ENCODE assay signal across 9 cellular contexts in the genomic region with DNA sequence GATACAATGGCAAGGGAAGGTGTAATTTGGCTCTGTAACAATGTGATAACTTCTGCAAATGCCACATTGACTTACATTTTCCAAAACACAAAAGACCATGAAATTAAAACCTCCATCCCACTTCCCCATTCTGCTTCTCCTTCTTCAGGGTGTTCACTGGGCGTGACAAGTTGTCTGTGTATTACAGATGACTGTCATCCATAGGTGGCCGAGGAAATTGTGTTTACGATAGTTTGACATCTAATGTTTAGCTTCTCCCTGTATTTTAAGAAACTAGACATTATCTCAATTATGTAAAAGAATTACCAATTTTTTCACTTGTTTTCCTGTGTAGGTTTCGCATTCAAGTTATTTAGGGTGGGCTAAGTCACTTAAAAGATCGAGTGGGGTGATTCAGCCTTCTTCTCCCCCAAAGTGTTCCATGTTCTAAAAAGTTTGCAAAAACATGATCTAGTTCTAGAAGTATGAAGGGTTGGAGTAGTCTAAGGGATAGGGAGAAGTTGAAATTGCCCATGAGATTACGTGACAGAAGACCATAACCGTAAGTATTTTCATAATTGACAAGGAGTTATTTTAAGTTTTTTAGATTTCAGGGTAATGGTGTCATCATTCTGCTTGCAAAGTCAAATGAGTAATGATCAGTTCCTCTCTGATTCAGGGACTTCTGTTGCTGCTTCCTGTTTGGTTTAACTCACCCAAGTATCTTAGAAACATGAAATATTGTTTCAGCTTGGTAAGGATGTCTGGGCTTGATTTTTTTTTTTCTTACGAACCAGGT. TPM values are rescaled to one million over a fixed set of nuclear protein-coding genes. Genes with fewer than 3 reads are reported as not detected.
DNase-seq lines count a peak whose midpoint lies in the region; ATAC-seq and TF ChIP-seq lines count a peak whose summit lies in the region.
"Had no signal": no experiment of that assay in that cellular context is flagged by ENCODE, and none has a peak within 500 bp of the region (broad histone marks: within the 10 kb centered on the region; RNA-seq: fewer than 3 reads in every experiment).

No MANE protein-coding gene starts in this region.

- H3K27ac ChIP-seq in smooth muscle cell (ENCODE audit: low read depth): no peak overlapping the region

- H3K27me3 ChIP-seq in smooth muscle cell (ENCODE audit: low read depth): no peaks in the 10 kb centered on the region

- TF ChIP-seq CTCF in AG09319 (IDR thresholded peaks at IDR 0.05; ENCODE audit: low read depth, low read length): no peak
- TF ChIP-seq CTCF in smooth muscle cell (IDR thresholded peaks at IDR 0.05; ENCODE audit: borderline replicate concordance, insufficient read depth, poor library complexity, severe bottlenecking): no peak
- TF ChIP-seq CTCF in endothelial cell (IDR thresholded peaks at IDR 0.05; ENCODE audit: unreplicated experiment): no peak

- no peak overlapping the region for H3K27ac Mint-ChIP-seq in endothelial cell (ENCODE audit: unreplicated experiment)

- H3K36me3 Mint-ChIP-seq in endothelial cell (ENCODE audit: low read depth, unreplicated experiment): no peaks in the 10 kb centered on the region

- no peaks in the 10 kb centered on the region for H3K4me1 Mint-ChIP-seq in endothelial cell (ENCODE audit: unreplicated experiment)

- peak; percentile 85 for ATAC-seq in GM18873 (IDR thresholded peaks at IDR 0.05; ENCODE audit: low FRiP score, unreplicated experiment)
- peak; percentile 69 for ATAC-seq in HG03103 (IDR thresholded peaks at IDR 0.05; ENCODE audit: low read depth, unreplicated experiment)

- no peaks in the 10 kb centered on the region for H3K9me3 ChIP-seq in smooth muscle cell (replicated peaks; ENCODE audit: low read depth)

- DNase-seq in AG09319 (ENCODE audit: extremely low read depth, low read depth) (peak; percentile 25), SKM-1 treated with dmso at 0.1 percent for 144 hours (lab: John Stamatoyannopoulos, UW; ENCODE audit: unreplicated experiment) (peak; percentile 94), glomerular endothelial cell (ENCODE audit: extremely low read depth, low read depth, low spot score) (peak; percentile 7), smooth muscle cell (lab: John Stamatoyannopoulos, UW; ENCODE audit: unreplicated experiment) (no peak), endothelial cell (ENCODE audit: low spot score) (no peak)
- no peak for DNase-seq in activated effector memory CD4-positive, alpha-beta T cell treated with Interleukin-2 at 50 U/mL for 16 hours

- no peak overlapping the region for H3K4me2 ChIP-seq in smooth muscle cell

- no peak overlapping the region for H3K4me3 ChIP-seq in smooth muscle cell

- H3K4me3 Mint-ChIP-seq in endothelial cell (ENCODE audit: unreplicated experiment): no peak overlapping the region

- no peak overlapping the region for H3K9ac ChIP-seq in smooth muscle cell (ENCODE audit: low read depth)

- 90% methylated on average over 8 of the region's 8 CpGs for WGBS in smooth muscle cell (ENCODE audit: low lambda C conversion rate)

- H3K4me1 ChIP-seq in smooth muscle cell (ENCODE audit: low read depth): no peaks in the 10 kb centered on the region

- H2AFZ ChIP-seq in smooth muscle cell (ENCODE audit: low read depth): no peak overlapping the region

- no peaks in the 10 kb centered on the region for H3K9me3 Mint-ChIP-seq in endothelial cell (ENCODE audit: unreplicated experiment)

- H3K36me3 ChIP-seq in smooth muscle cell (ENCODE audit: low read depth): no peaks in the 10 kb centered on the region

- H4K20me1 ChIP-seq in smooth muscle cell (ENCODE audit: low read depth): no peaks in the 10 kb centered on the region

- no peaks in the 10 kb centered on the region for H3K79me2 ChIP-seq in smooth muscle cell (ENCODE audit: low read depth)

- H3F3A ChIP-seq in smooth muscle cell (ENCODE audit: low read depth): no peaks in the 10 kb centered on the region

- H3K27me3 Mint-ChIP-seq in endothelial cell (ENCODE audit: unreplicated experiment): peaks cover 1% of the 10 kb centered on the region

RNA-seq across cellular contexts. Expression of a gene that starts 25.2 kb away (rescaled TPM):
- total RNA-seq in glomerular endothelial cell (0.82 and 3.6 TPM in 2 replicates), smooth muscle cell (not detected in 2 replicates), endothelial cell (ENCODE audit: unreplicated experiment) (not detected)
- not detected in 2 replicates for polyA plus RNA-seq in smooth muscle cell
- total RNA-seq: H1 had no signal

Comparison
In these comparisons a context has a peak if more than half of its experiments do, and no peak if none do; other contexts are left out.
1. DNase-seq: peak in AG09319 (single experiment), SKM-1 treated with dmso at 0.1 percent for 144 hours (single experiment) and glomerular endothelial cell (single experiment); none in smooth muscle cell (single experiment), endothelial cell (single experiment) and activated effector memory CD4-positive, alpha-beta T cell treated with Interleukin-2 at 50 U/mL for 16 hours (single experiment).